Comparison of ENCODE assay signal across 44 cellular contexts in genomic region chr16:66754211-66754610, GRCh38. TPM values are rescaled to one million over a fixed set of nuclear protein-coding genes. Genes with fewer than 3 reads are reported as not detected.
"Had no signal": no experiment of that assay in that cellular context is flagged by ENCODE, and none has a peak within 500 bp of the region (broad histone marks: within the 10 kb centered on the region; RNA-seq: fewer than 3 reads in every experiment).

No MANE protein-coding gene starts in this region.

- H3K9me3 ChIP-seq: adrenal gland, ascending aorta, body of pancreas, breast epithelium had no signal

- H3K36me3 Mint-ChIP-seq: activated naive CD8-positive, alpha-beta T cell had no signal

- H3K27ac ChIP-seq: adrenal gland, ascending aorta, body of pancreas, brain microvascular endothelial cell, breast epithelium, cardiac muscle cell had no signal

- FAIRE-seq: astrocyte, bronchial epithelial cell had no signal

- H3K4me3 ChIP-seq: adrenal gland, ascending aorta, body of pancreas, breast epithelium, cardiac muscle cell had no signal

- DNase-seq: activated effector memory CD4-positive, alpha-beta T cell treated with anti-CD3 and anti-CD28 coated beads, Interleukin-2, amount 50 U/mL, for 16 hours; activated effector memory CD4-positive, alpha-beta T cell treated with Interleukin-2 at 50 U/mL for 16 hours; activated gamma-delta T cell; activated gamma-delta T cell treated with Interleukin-2 at 50 U/mL for 16 hours; activated naive CD4-positive, alpha-beta T cell; activated naive CD4-positive, alpha-beta T cell treated with anti-CD3 and anti-CD28 coated beads for 36 hours; activated naive CD4-positive, alpha-beta T cell treated with anti-CD3 and anti-CD28 coated beads, Interleukin-2, amount 10 ng/mL, durations not matched to agents 7 days and 5 days; activated naive CD4-positive, alpha-beta T cell treated with anti-CD3 and anti-CD28 coated beads, Interleukin-2, amount 50 U/mL, for 16 hours; activated naive CD4-positive, alpha-beta T cell treated with Interleukin-2 at 50 U/mL for 16 hours; activated naive CD8-positive, alpha-beta T cell treated with anti-CD3 and anti-CD28 coated beads for 36 hours; activated naive CD8-positive, alpha-beta T cell treated with anti-CD3 and anti-CD28 coated beads, Interleukin-2, amount 10 ng/mL, durations not matched to agents 7 days and 5 days; activated naive CD8-positive, alpha-beta T cell treated with anti-CD3 and anti-CD28 coated beads, Interleukin-2, amount 50 U/mL, for 24 hours; activated T-cell treated with anti-CD3 and anti-CD28 coated beads, Interleukin-2, amount 50 U/mL, for 1 hour; activated T-cell treated with anti-CD3 and anti-CD28 coated beads, Interleukin-2, amount 50 U/mL, for 24 hours; activated T-cell treated with anti-CD3 and anti-CD28 coated beads, Interleukin-2, amount 50 U/mL, for 4 hours; activated T-cell treated with anti-CD3 and anti-CD28 coated beads, Interleukin-2, amount 50 U/mL, for 48 hours; activated T-cell treated with anti-CD3 and anti-CD28 coated beads, Interleukin-2, amount 50 U/mL, for 72 hours; adrenal gland; amniotic stem cell; amygdala; anterior cingulate cortex; aorta; body of pancreas; brain microvascular endothelial cell; caudate nucleus; central memory CD4-positive, alpha-beta T cell; cerebellar nuclear complex had no signal

- H3K9me3 Mint-ChIP-seq: activated naive CD4-positive, alpha-beta T cell treated with anti-CD3 and anti-CD28 coated beads for 36 hours; activated naive CD4-positive, alpha-beta T cell treated with anti-CD3 and anti-CD28 coated beads, Interleukin-2, amount 10 ng/mL, durations not matched to agents 7 days and 5 days; activated naive CD4-positive, alpha-beta T cell treated with anti-CD3 and anti-CD28 coated beads, Interleukin-2, amount 50 U/mL, for 24 hours; activated naive CD4-positive, alpha-beta T cell treated with anti-CD3 and anti-CD28 coated beads, Interleukin-2, amount 50 U/mL, for 72 hours; activated naive CD8-positive, alpha-beta T cell treated with anti-CD3 and anti-CD28 coated beads for 36 hours; activated naive CD8-positive, alpha-beta T cell treated with anti-CD3 and anti-CD28 coated beads, Interleukin-2, amount 10 ng/mL, durations not matched to agents 7 days and 5 days; activated naive CD8-positive, alpha-beta T cell treated with anti-CD3 and anti-CD28 coated beads, Interleukin-2, amount 50 U/mL, for 24 hours; activated T-cell treated with anti-CD3 and anti-CD28 coated beads, Interleukin-2, amount 50 U/mL, for 24 hours; activated T-cell treated with anti-CD3 and anti-CD28 coated beads, Interleukin-2, amount 50 U/mL, for 4 hours; activated T-cell treated with anti-CD3 and anti-CD28 coated beads, Interleukin-2, amount 50 U/mL, for 72 hours; activated T-helper 1 cell treated with anti-CD3 and anti-CD28 coated beads, Interleukin-12 subunit alpha, Interleukin-12 subunit beta, Interleukin-2, Interleukin-4 antibody, amounts not matched to agents 30 ng/mL and 10 ng/mL and 1 ng/mL, durations not matched to agents 14 hours and 24 hours and 36 hours; activated T-helper 17 cell treated with anti-CD3 and anti-CD28 coated beads, Interleukin-2, amount 50 U/mL, for 72 hours; activated T-helper 2 cell treated with anti-CD3 and anti-CD28 coated beads, Interferon-gamma antibody, Interleukin-2, Interleukin-4, amounts not matched to agents 10 μg/mL and 5 μg/mL and 100 μg/mL, durations not matched to agents 14 hours and 24 hours and 36 hours; central memory CD8-positive, alpha-beta T cell had no signal

- ATAC-seq: activated naive CD4-positive, alpha-beta T cell treated with anti-CD3 and anti-CD28 coated beads, Interleukin-2, amount 50 U/mL, for 72 hours; activated naive CD8-positive, alpha-beta T cell treated with anti-CD3 and anti-CD28 coated beads, Interleukin-2, amount 50 U/mL, for 24 hours; activated T-cell treated with anti-CD3 and anti-CD28 coated beads, Interleukin-2, amount 50 U/mL, for 4 hours; activated T-cell treated with anti-CD3 and anti-CD28 coated beads, Interleukin-2, amount 50 U/mL, for 72 hours; activated T-helper 17 cell treated with anti-CD3 and anti-CD28 coated beads, Interleukin-2, amount 50 U/mL, for 72 hours; body of pancreas had no signal

- H3K4me3 Mint-ChIP-seq: activated naive CD4-positive, alpha-beta T cell treated with anti-CD3 and anti-CD28 coated beads for 36 hours; activated naive CD4-positive, alpha-beta T cell treated with anti-CD3 and anti-CD28 coated beads, Interleukin-2, amount 10 ng/mL, durations not matched to agents 7 days and 5 days; activated naive CD4-positive, alpha-beta T cell treated with anti-CD3 and anti-CD28 coated beads, Interleukin-2, amount 50 U/mL, for 24 hours; activated naive CD8-positive, alpha-beta T cell; activated naive CD8-positive, alpha-beta T cell treated with anti-CD3 and anti-CD28 coated beads for 36 hours; activated naive CD8-positive, alpha-beta T cell treated with anti-CD3 and anti-CD28 coated beads, Interleukin-2, amount 10 ng/mL, durations not matched to agents 7 days and 5 days; activated naive CD8-positive, alpha-beta T cell treated with anti-CD3 and anti-CD28 coated beads, Interleukin-2, amount 50 U/mL, for 24 hours; activated T-cell treated with anti-CD3 and anti-CD28 coated beads, Interleukin-2, amount 50 U/mL, for 24 hours; activated T-cell treated with anti-CD3 and anti-CD28 coated beads, Interleukin-2, amount 50 U/mL, for 4 hours; activated T-cell treated with anti-CD3 and anti-CD28 coated beads, Interleukin-2, amount 50 U/mL, for 72 hours; activated T-helper 1 cell treated with anti-CD3 and anti-CD28 coated beads, Interleukin-12 subunit alpha, Interleukin-12 subunit beta, Interleukin-2, Interleukin-4 antibody, amounts not matched to agents 30 ng/mL and 10 ng/mL and 1 ng/mL, durations not matched to agents 14 hours and 24 hours and 36 hours; activated T-helper 17 cell treated with anti-CD3 and anti-CD28 coated beads, Interleukin-2, amount 50 U/mL, for 72 hours; central memory CD8-positive, alpha-beta T cell had no signal

- H3K36me3 ChIP-seq: breast epithelium had no signal

- H3K27ac Mint-ChIP-seq: activated naive CD4-positive, alpha-beta T cell treated with anti-CD3 and anti-CD28 coated beads for 36 hours; activated naive CD4-positive, alpha-beta T cell treated with anti-CD3 and anti-CD28 coated beads, Interleukin-2, amount 10 ng/mL, durations not matched to agents 7 days and 5 days; activated naive CD4-positive, alpha-beta T cell treated with anti-CD3 and anti-CD28 coated beads, Interleukin-2, amount 50 U/mL, for 24 hours; activated naive CD4-positive, alpha-beta T cell treated with anti-CD3 and anti-CD28 coated beads, Interleukin-2, amount 50 U/mL, for 72 hours; activated naive CD8-positive, alpha-beta T cell; activated naive CD8-positive, alpha-beta T cell treated with anti-CD3 and anti-CD28 coated beads for 36 hours; activated naive CD8-positive, alpha-beta T cell treated with anti-CD3 and anti-CD28 coated beads, Interleukin-2, amount 10 ng/mL, durations not matched to agents 7 days and 5 days; activated naive CD8-positive, alpha-beta T cell treated with anti-CD3 and anti-CD28 coated beads, Interleukin-2, amount 50 U/mL, for 24 hours; activated T-cell treated with anti-CD3 and anti-CD28 coated beads, Interleukin-2, amount 50 U/mL, for 24 hours; activated T-cell treated with anti-CD3 and anti-CD28 coated beads, Interleukin-2, amount 50 U/mL, for 72 hours; activated T-helper 1 cell treated with anti-CD3 and anti-CD28 coated beads, Interleukin-12 subunit alpha, Interleukin-12 subunit beta, Interleukin-2, Interleukin-4 antibody, amounts not matched to agents 30 ng/mL and 10 ng/mL and 1 ng/mL, durations not matched to agents 14 hours and 24 hours and 36 hours; activated T-helper 17 cell treated with anti-CD3 and anti-CD28 coated beads, Interleukin-2, amount 50 U/mL, for 72 hours; activated T-helper 2 cell treated with anti-CD3 and anti-CD28 coated beads, Interferon-gamma antibody, Interleukin-2, Interleukin-4, amounts not matched to agents 10 μg/mL and 5 μg/mL and 100 μg/mL, durations not matched to agents 14 hours and 24 hours and 36 hours; brain had no signal

- H3K27me3 ChIP-seq: adrenal gland, ascending aorta, body of pancreas, brain microvascular endothelial cell, breast epithelium had no signal

RNA-seq across cellular contexts. Expression of gene TERB1, which starts 47.2 kb away (rescaled TPM):
- total RNA-seq: activated naive CD4-positive, alpha-beta T cell treated with anti-CD3 and anti-CD28 coated beads for 36 hours; activated naive CD4-positive, alpha-beta T cell treated with anti-CD3 and anti-CD28 coated beads, Interleukin-2, amount 50 U/mL, for 72 hours; activated naive CD8-positive, alpha-beta T cell treated with anti-CD3 and anti-CD28 coated beads for 36 hours; activated naive CD8-positive, alpha-beta T cell treated with anti-CD3 and anti-CD28 coated beads, Interleukin-2, amount 10 ng/mL, durations not matched to agents 7 days and 5 days; activated T-cell treated with anti-CD3 and anti-CD28 coated beads, Interleukin-2, amount 50 U/mL, for 4 hours; adrenal gland; aorta; ascending aorta; body of pancreas; cardiac muscle cell; cardiac septum; cerebellum; chondrocyte had no signal
- polyA plus RNA-seq: adipose tissue, adrenal gland, aorta, cardiac muscle cell had no signal
